In genomic region chr14:28754209-28754985, GRCh38 we compare ENCODE assay signal across 9 cellular contexts. TPM values are rescaled to one million over a fixed set of nuclear protein-coding genes. Genes with fewer than 3 reads are reported as not detected.
DNase-seq lines count a peak whose midpoint lies in the region; ATAC-seq, FAIRE-seq and TF ChIP-seq lines count a peak whose summit lies in the region.
"Had no signal": no experiment of that assay in that cellular context is flagged by ENCODE, and none has a peak within 500 bp of the region (broad histone marks: within the 10 kb centered on the region; RNA-seq: fewer than 3 reads in every experiment).

No MANE protein-coding gene starts in this region.

- peaks cover 63% of the 10 kb centered on the region for H3K27me3 Mint-ChIP-seq in WTC11 (ENCODE audit: low read depth)
- peaks cover 12 to 49% of the 10 kb centered on the region in 2 donors for H3K27me3 Mint-ChIP-seq in effector memory CD8-positive, alpha-beta T cell

- H3K36me3 ChIP-seq in kidney (ENCODE audit: control insufficient read depth in 1 of 2, insufficient read depth in 2 of 2, low read length in 2 of 2): no peaks in the 10 kb centered on the region

- peaks cover 34% of the 10 kb centered on the region for H3K4me1 Mint-ChIP-seq in WTC11
- H3K4me1 Mint-ChIP-seq in effector memory CD8-positive, alpha-beta T cell (ENCODE audit: low read depth in 2 of 2): no peaks in the 10 kb centered on the region

- peak; percentile 79 to 84 for TF ChIP-seq RAD21 in A549 (conservative IDR thresholded peaks at IDR 0.05 in 1 of 2, IDR thresholded peaks at IDR 0.05 in 1 of 2)

- H3K4me1 ChIP-seq in A549 (no peaks in the 10 kb centered on the region), kidney (ENCODE audit: control insufficient read depth in 1 of 2, insufficient read depth in 1 of 2, low read depth in 1 of 2, low read length in 2 of 2) (peaks cover 0 to 6% of the 10 kb centered on the region in 2 donors)

- peak; percentile 75 to 85; a peak in 4 of 6 replicates for ATAC-seq in A549
- ATAC-seq in WTC11: peak; percentile 36
- ATAC-seq in GM21786 (IDR thresholded peaks at IDR 0.05; ENCODE audit: unreplicated experiment): no peak
- ATAC-seq in effector memory CD8-positive, alpha-beta T cell (replicated peaks): no peak

- TF ChIP-seq CTCF in A549 (IDR thresholded peaks at IDR 0.05) (peak; percentile 81), GM12865 (IDR thresholded peaks at IDR 0.05; ENCODE audit: insufficient read depth, low read depth, low read length, missing control alignments) (peak; percentile 70), WTC11 (IDR thresholded peaks at IDR 0.05) (peak; percentile 35), kidney (IDR thresholded peaks at IDR 0.05; ENCODE audit: borderline replicate concordance, extremely low read depth, insufficient read depth) (peak; percentile 68)

- H3K27ac Mint-ChIP-seq in WTC11: no peak overlapping the region
- no peak overlapping the region for H3K27ac Mint-ChIP-seq in effector memory CD8-positive, alpha-beta T cell

- FAIRE-seq in A549 (lab: Jason Lieb, UNC) (no peak), kidney (lab: Jason Lieb, UNC) (peak; percentile 81)

- H3K4me2 ChIP-seq in A549: no peak overlapping the region

- H3K27ac ChIP-seq in A549 (no peak overlapping the region), kidney (ENCODE audit: low read depth in 2 of 2, low read length in 2 of 2) (no peak overlapping the region)

- H3K36me3 Mint-ChIP-seq in WTC11: no peaks in the 10 kb centered on the region
- H3K36me3 Mint-ChIP-seq in effector memory CD8-positive, alpha-beta T cell (ENCODE audit: insufficient read depth): no peaks in the 10 kb centered on the region

- no peak overlapping the region for H3K4me3 ChIP-seq in A549
- H3K4me3 ChIP-seq in GM12865 (ENCODE audit: low read depth, low read length): no peak overlapping the region
- no peak overlapping the region for H3K4me3 ChIP-seq in kidney (ENCODE audit: low read length in 2 of 2)

- TF ChIP-seq POLR2A in A549 (IDR thresholded peaks at IDR 0.05; ENCODE audit: low read length): no peak

- no peak overlapping the region for H3K9ac ChIP-seq in kidney (ENCODE audit: low read length in 2 of 2)

- CTCF ChIA-PET in A549 (lab: Yijun Ruan, JAX): interaction anchor here (0.6 to 3.2 kb wide), 23 partner anchors 8 to 1516 kb away, joined by 3 to 21 read pairs (median 4); partner anchors contain the start of gene FOXG1
- CTCF ChIA-PET in WTC11 (lab: Charles Lee): interaction anchor here (1.4 to 6.2 kb wide), 3 partner anchors 12 to 1516 kb away, joined by 4 to 60 read pairs (median 31); partner anchors contain the start of gene FOXG1

- 12% methylated on average over 9 of the region's 9 CpGs for WGBS in A549 (ENCODE audit: missing lambda C conversion rate)

- no peak overlapping the region for H3K4me3 Mint-ChIP-seq in WTC11
- no peak overlapping the region for H3K4me3 Mint-ChIP-seq in effector memory CD8-positive, alpha-beta T cell

- POLR2A ChIA-PET in A549 (lab: Yijun Ruan, JAX): no interaction called here
- POLR2A ChIA-PET in WTC11 (lab: Charles Lee): no interaction called here

- H3K9me3 Mint-ChIP-seq in WTC11: no peaks in the 10 kb centered on the region
- H3K9me3 Mint-ChIP-seq in effector memory CD8-positive, alpha-beta T cell: peaks cover 5 to 6% of the 10 kb centered on the region in 2 donors

- intact Hi-C loops in kidney (cut with DNase I): loop anchor here (10.0 kb wide), 2 partner anchors 780 to 1460 kb away; no protein-coding TSS in a partner anchor

- DNase-seq in A549 (ENCODE audit: low read depth in 1 of 2, low spot score in 1 of 2): peak; percentile 40 to 57
- peak; percentile 55 for DNase-seq in GM12865 (ENCODE audit: low read depth)
- DNase-seq in MV-4-11 (lab: John Stamatoyannopoulos, UW): peak; percentile 2
- DNase-seq in WTC11 (ENCODE audit: low spot score): peak; percentile 33
- DNase-seq in kidney: no peak
- DNase-seq in effector memory CD8-positive, alpha-beta T cell: no peak
- no peak for DNase-seq in NCI-H128 (lab: John Stamatoyannopoulos, UW; ENCODE audit: unreplicated experiment)

- TF ChIP-seq EP300 in A549 (IDR thresholded peaks at IDR 0.05): no peak

- H3K9me3 ChIP-seq in A549: no peaks in the 10 kb centered on the region
- no peaks in the 10 kb centered on the region for H3K9me3 ChIP-seq in kidney (ENCODE audit: control insufficient read depth in 1 of 2, low read length in 2 of 2)

TF ChIP-seq in A549, 52 proteins besides CTCF, POLR2A, EP300 and RAD21:
- TF ChIP-seq ZSCAN20 (CRISPR knock-in tag; IDR thresholded peaks at IDR 0.05) (no peak), SMC3 (IDR thresholded peaks at IDR 0.05) (peak; percentile 58), CHD2 (IDR thresholded peaks at IDR 0.05; ENCODE audit: low read length, partially characterized antibody) (no peak)

TF ChIP-seq in WTC11, 78 proteins besides CTCF, POLR2A, EP300 and RAD21:
- TF ChIP-seq JAZF1 (CRISPR knock-in tag; IDR thresholded peaks at IDR 0.05) (no peak), TP53 (CRISPR knock-in tag; IDR thresholded peaks at IDR 0.05) (no peak)

RNA-seq across cellular contexts. Expression of gene FOXG1, which starts 12.2 kb away (rescaled TPM):
- polyA plus RNA-seq in A549 (2011; rRNA removed) (0.01 and 0.04 TPM in 2 replicates), A549 (2017; fragmentation: RNase III; extraction: RNeasy Plus Mini Kit Qiagen cat#74134 plus additional on column Dnase treatment) (0.07 to 1.1 TPM (median 0.10 TPM) in 3 replicates), kidney (ENCODE audit: insufficient read depth, low read depth, low replicate concordance) (not detected)
- polyA plus RNA-seq in A549 (2012; cell fraction: cytosol; rRNA removed): 0.04 and 0.05 TPM in 2 replicates
- polyA plus RNA-seq in A549 (2012; cell fraction: nucleus; rRNA removed): 0.10 and 0.14 TPM in 2 replicates
- polyA minus RNA-seq in A549 (2011; rRNA and poly(A)+ RNA removed): 0.05 TPM in 1 of 2 replicates, not detected in the other
- total RNA-seq in WTC11 (2021) (0.09 to 0.18 TPM (median 0.16 TPM) in 3 replicates), kidney (not detected)
- total RNA-seq: glomerular endothelial cell had no signal

Comparison
In these comparisons a context has a peak if more than half of its experiments do, and no peak if none do; other contexts are left out.
1. ATAC-seq: peak in A549 (2 of 2) and WTC11 (single experiment); none in GM21786 (single experiment) and effector memory CD8-positive, alpha-beta T cell (single experiment).
2. DNase-seq: peak in A549 (2 of 2), GM12865 (single experiment), MV-4-11 (single experiment) and WTC11 (single experiment); none in kidney (single experiment), effector memory CD8-positive, alpha-beta T cell (0 of 3) and NCI-H128 (single experiment).
3. Of the 8 proteins assayed by ChIP-seq in both WTC11 and A549: peak only in WTC11: none; only in A549: none; in both: CTCF; in neither: 7.
4. Peak in every context shown above with its lines, with median percentiles within 50 percentile points of each other: CTCF ChIP-seq.